ENCODE assay signal across 9 cellular contexts in the genomic region with DNA sequence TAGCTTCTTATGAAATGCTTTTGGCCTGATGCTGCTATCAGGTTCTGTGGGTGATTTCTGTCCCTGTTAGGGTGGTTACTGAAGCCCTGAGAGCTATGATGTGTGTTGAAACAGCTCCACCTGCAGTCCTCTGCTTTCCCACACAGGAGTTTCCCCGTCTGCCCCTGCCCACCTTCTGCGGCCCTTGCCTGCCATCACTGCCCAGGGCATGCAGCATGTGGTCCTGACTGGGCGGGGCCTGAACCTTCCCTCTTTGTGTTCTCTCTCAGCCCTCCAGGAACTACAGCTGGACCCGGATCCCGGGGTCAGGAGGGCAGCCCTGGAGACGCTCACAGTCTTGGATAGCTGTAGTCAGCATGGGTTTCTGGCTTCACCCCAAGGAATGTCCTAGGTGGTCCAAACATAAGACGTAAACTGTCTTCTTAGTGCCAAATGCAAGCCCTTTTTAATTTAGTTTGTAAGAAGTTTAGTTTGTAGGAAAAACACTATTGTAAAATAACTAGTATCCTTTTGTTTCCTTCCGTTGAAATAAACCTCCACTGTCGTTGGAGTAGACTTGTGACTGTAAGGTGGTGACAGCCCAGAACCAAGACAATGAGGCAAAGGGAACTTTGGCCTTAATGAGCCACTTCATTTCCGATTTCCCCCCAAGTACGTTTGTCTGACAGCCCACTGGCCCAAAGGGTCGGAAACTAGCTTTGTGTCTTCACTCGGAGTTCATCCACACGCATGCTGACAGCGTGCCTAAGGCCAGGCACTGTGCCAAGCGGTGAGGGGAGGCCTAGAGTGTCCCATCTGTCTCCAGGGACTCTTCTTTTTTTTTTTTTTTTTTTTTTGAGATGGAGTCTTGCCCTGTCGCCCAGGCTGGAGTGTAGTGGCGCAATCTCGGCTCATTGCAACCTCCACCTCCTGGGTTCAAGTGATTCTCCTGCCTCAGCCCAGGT. TPM values are rescaled to one million over a fixed set of nuclear protein-coding genes. Genes with fewer than 3 reads are reported as not detected.
DNase-seq lines count a peak whose midpoint lies in the region; ATAC-seq and TF ChIP-seq lines count a peak whose summit lies in the region.
"Had no signal": no experiment of that assay in that cellular context is flagged by ENCODE, and none has a peak within 500 bp of the region (broad histone marks: within the 10 kb centered on the region; RNA-seq: fewer than 3 reads in every experiment).

No MANE protein-coding gene starts in this region.

- no peaks in the 10 kb centered on the region for H3K36me3 Mint-ChIP-seq in effector memory CD8-positive, alpha-beta T cell (ENCODE audit: insufficient read depth)
- H3K36me3 Mint-ChIP-seq: memory B cell had no signal

- H3K14ac ChIP-seq in mesenchymal stem cell (ENCODE audit: low read length in 2 of 2): peak overlapping the region in 1 of 2 experiments; percentile 35

- no peak overlapping the region for H3K23ac ChIP-seq in mesenchymal stem cell (ENCODE audit: low read length in 2 of 2)

- H2BK120ac ChIP-seq in mesenchymal stem cell (ENCODE audit: low read depth, low read length): no peak overlapping the region

- H2AK5ac ChIP-seq in mesenchymal stem cell (ENCODE audit: low read length, severe bottlenecking): no peak overlapping the region

- in situ Hi-C loops in astrocyte of the cerebellum (cut with HindIII; ENCODE audit: low sequenced_read_pairs): no loop called here

- H2BK5ac ChIP-seq in mesenchymal stem cell (ENCODE audit: low read depth, low read length, poor library complexity, severe bottlenecking): no peak overlapping the region

- no peaks in the 10 kb centered on the region for H3K9me3 ChIP-seq in mesenchymal stem cell (ENCODE audit: control insufficient read depth, low read length)

- H2BK12ac ChIP-seq in mesenchymal stem cell (ENCODE audit: low read length in 2 of 2): no peak overlapping the region

- no peaks in the 10 kb centered on the region for H3K27me3 ChIP-seq in mesenchymal stem cell (ENCODE audit: control insufficient read depth in 1 of 2, insufficient read depth in 1 of 2, low read length in 2 of 2)

- no peak overlapping the region for H4K91ac ChIP-seq in mesenchymal stem cell (ENCODE audit: low read length)

- H3K9ac ChIP-seq in mesenchymal stem cell (ENCODE audit: low read length): peak overlapping the region; percentile 21

- peaks cover 12% of the 10 kb centered on the region for H3K79me1 ChIP-seq in mesenchymal stem cell (replicated peaks; ENCODE audit: low read length, poor library complexity, severe bottlenecking)

- no peaks in the 10 kb centered on the region for H3K27me3 Mint-ChIP-seq in effector memory CD8-positive, alpha-beta T cell
- H3K27me3 Mint-ChIP-seq: memory B cell had no signal

- H2BK15ac ChIP-seq in mesenchymal stem cell (ENCODE audit: low read depth, poor library complexity, severe bottlenecking): no peak overlapping the region

- H3K4me1 ChIP-seq in mesenchymal stem cell (ENCODE audit: control insufficient read depth, insufficient read depth, low read depth, low read length): peaks cover 3% of the 10 kb centered on the region

- no peak overlapping the region for H3K27ac Mint-ChIP-seq in effector memory CD8-positive, alpha-beta T cell
- H3K27ac Mint-ChIP-seq: memory B cell had no signal

- no peak overlapping the region for H3K4me3 Mint-ChIP-seq in effector memory CD8-positive, alpha-beta T cell
- H3K4me3 Mint-ChIP-seq: memory B cell had no signal

- H3K4ac ChIP-seq in mesenchymal stem cell (ENCODE audit: low read depth in 1 of 2, low read length in 2 of 2): no peak overlapping the region

- H2AFZ ChIP-seq in mesenchymal stem cell (ENCODE audit: low read depth, low read length): no peak overlapping the region

- H3K4me3 ChIP-seq in astrocyte of the cerebellum (ENCODE audit: low read depth, low read length): no peak overlapping the region
- H3K4me3 ChIP-seq in mesenchymal stem cell (ENCODE audit: insufficient read depth in 1 of 2, low read depth in 1 of 2, low read length in 2 of 2): no peak overlapping the region

- H3K36me3 ChIP-seq in mesenchymal stem cell (ENCODE audit: control insufficient read depth in 1 of 2, insufficient read depth in 2 of 2, low read depth in 1 of 2, low read length in 2 of 2): peaks cover 0 to 9% of the 10 kb centered on the region in 2 experiments

- ATAC-seq in effector memory CD8-positive, alpha-beta T cell (replicated peaks): no peak
- ATAC-seq in GM21619 (IDR thresholded peaks at IDR 0.05; ENCODE audit: unreplicated experiment): no peak

- WGBS in mesenchymal stem cell: 90% methylated on average over 16 of the region's 19 CpGs

- DNase-seq in EL (peak; percentile 26), NAMALWA (ENCODE audit: low spot score) (peak; percentile 65), astrocyte of the cerebellum (ENCODE audit: low read depth) (peak; percentile 23), mesenchymal stem cell (peak; percentile 24), T-helper 2 cell (no peak), NCI-H2029 treated with DMSO at 0.1 percent for 48 hours (lab: John Stamatoyannopoulos, UW) (no peak)
- DNase-seq in effector memory CD8-positive, alpha-beta T cell: no peak

- H4K8ac ChIP-seq in mesenchymal stem cell (ENCODE audit: low read length): no peak overlapping the region

- no peaks in the 10 kb centered on the region for H3K9me3 Mint-ChIP-seq in effector memory CD8-positive, alpha-beta T cell
- H3K9me3 Mint-ChIP-seq: memory B cell had no signal

- TF ChIP-seq CTCF in astrocyte of the cerebellum (IDR thresholded peaks at IDR 0.05; ENCODE audit: low read depth, low read length, missing control alignments): peak; percentile 49

- H3K27ac ChIP-seq in mesenchymal stem cell (ENCODE audit: low read length, poor library complexity, severe bottlenecking): no peak overlapping the region

- H3K4me1 Mint-ChIP-seq in effector memory CD8-positive, alpha-beta T cell (ENCODE audit: low read depth in 2 of 2): no peaks in the 10 kb centered on the region

- H3K4me2 ChIP-seq in mesenchymal stem cell (ENCODE audit: low read length, poor library complexity, severe bottlenecking): no peak overlapping the region

- H3K18ac ChIP-seq in mesenchymal stem cell (ENCODE audit: low read depth in 1 of 2, low read length in 2 of 2): no peak overlapping the region

RNA-seq across cellular contexts. Expression of gene HJURP, which starts 21.2 kb away (rescaled TPM):
- 3.1 TPM for polyA plus RNA-seq in mesenchymal stem cell (2013, experiment 1 of 2)
- polyA plus RNA-seq in mesenchymal stem cell (2013, experiment 2 of 2): 2.9 TPM

RNA-seq across cellular contexts. Expression of gene MROH2A, which starts 55.0 kb away (rescaled TPM):
- polyA plus RNA-seq in mesenchymal stem cell (2013, experiment 1 of 2): not detected
- not detected for polyA plus RNA-seq in mesenchymal stem cell (2013, experiment 2 of 2)

Comparison
In these comparisons a context has a peak if more than half of its experiments do, and no peak if none do; other contexts are left out.
1. DNase-seq: peak in EL (single experiment), NAMALWA (single experiment), astrocyte of the cerebellum (single experiment) and mesenchymal stem cell (single experiment); none in effector memory CD8-positive, alpha-beta T cell (0 of 3), T-helper 2 cell (0 of 5) and NCI-H2029 treated with DMSO at 0.1 percent for 48 hours (single experiment).